Comparison of ENCODE assay signal across 8 cellular contexts in genomic region chr20:44911264-44911921, GRCh38. TPM values are rescaled to one million over a fixed set of nuclear protein-coding genes. Genes with fewer than 3 reads are reported as not detected.
DNase-seq lines count a peak whose midpoint lies in the region; ATAC-seq and TF ChIP-seq lines count a peak whose summit lies in the region.

No MANE protein-coding gene starts in this region.

- TF ChIP-seq CTCF in NB4 (IDR thresholded peaks at IDR 0.05; ENCODE audit: low read depth, low read length) (peak; percentile 54), endodermal cell (conservative IDR thresholded peaks at IDR 0.05) (peak; percentile 81), parathyroid adenoma (IDR thresholded peaks at IDR 0.05) (peak; percentile 50)

- DNase-seq in NCI-H526 (lab: John Stamatoyannopoulos, UW): peak; percentile 22 to 47
- DNase-seq in NCI-H526 treated with DMSO at 0.1 percent for 48 hours (lab: John Stamatoyannopoulos, UW): no peak
- DNase-seq in NB4 (ENCODE audit: low read depth): peak; percentile 69
- DNase-seq in activated CD4-positive, alpha-beta T cell treated with anti-CD3 and anti-CD28 coated beads for 36 hours: peak; percentile 78
- peak; percentile 96 for DNase-seq in endodermal cell
- DNase-seq in hippocampal formation (lab: John Stamatoyannopoulos, UW): no peak
- no peak for DNase-seq in cortex of kidney (lab: John Stamatoyannopoulos, UW)

- peaks cover 50% of the 10 kb centered on the region for H3K36me3 Mint-ChIP-seq in activated CD4-positive, alpha-beta T cell treated with anti-CD3 and anti-CD28 coated beads for 36 hours (ENCODE audit: low read depth)
- H3K36me3 Mint-ChIP-seq in endodermal cell (ENCODE audit: low read depth): peaks cover 58% of the 10 kb centered on the region

- no peaks in the 10 kb centered on the region for H3K9me3 ChIP-seq in endodermal cell (ENCODE audit: control insufficient read depth, low read length)
- H3K9me3 ChIP-seq in parathyroid adenoma (ENCODE audit: control insufficient read depth, low read length): no peaks in the 10 kb centered on the region

- no peaks in the 10 kb centered on the region for H3K27me3 Mint-ChIP-seq in activated CD4-positive, alpha-beta T cell treated with anti-CD3 and anti-CD28 coated beads for 36 hours
- H3K27me3 Mint-ChIP-seq in endodermal cell (ENCODE audit: insufficient read depth): no peaks in the 10 kb centered on the region

- peak overlapping the region; percentile 52 for H2AFZ ChIP-seq in parathyroid adenoma

- WGBS in endodermal cell (ENCODE audit: insufficient coverage in 1 of 2, insufficient read length in 1 of 2), 2 experiments: 57 to 63% methylated on average over 10 to 21 of the region's 21 CpGs

- H3K27ac Mint-ChIP-seq in activated CD4-positive, alpha-beta T cell treated with anti-CD3 and anti-CD28 coated beads for 36 hours: peak overlapping the region; percentile 42
- peak overlapping the region; percentile 87 for H3K27ac Mint-ChIP-seq in endodermal cell

- POLR2A ChIA-PET in activated CD4-positive, alpha-beta T cell treated with anti-CD3 and anti-CD28 coated beads for 36 hours (lab: Charles Lee): interaction anchor here (0.7 to 1.5 kb wide), 3 partner anchors 9 to 26 kb away, joined by 4 to 5 read pairs (median 5); partner anchors contain the start of gene YWHAB

- H3K4me2 ChIP-seq in parathyroid adenoma (ENCODE audit: low read length): no peak overlapping the region

- no peaks in the 10 kb centered on the region for H3K9me3 Mint-ChIP-seq in activated CD4-positive, alpha-beta T cell treated with anti-CD3 and anti-CD28 coated beads for 36 hours (ENCODE audit: low read depth)
- H3K9me3 Mint-ChIP-seq in endodermal cell: no peaks in the 10 kb centered on the region

- H3K4me1 Mint-ChIP-seq in activated CD4-positive, alpha-beta T cell treated with anti-CD3 and anti-CD28 coated beads for 36 hours: peaks cover 36% of the 10 kb centered on the region
- peaks cover 26% of the 10 kb centered on the region for H3K4me1 Mint-ChIP-seq in endodermal cell

- no peak overlapping the region for H3K9ac ChIP-seq in endodermal cell (ENCODE audit: extremely low read depth, low read length, poor library complexity, severe bottlenecking)
- H3K9ac ChIP-seq in parathyroid adenoma: no peak overlapping the region

- peak overlapping the region; percentile 64 for H3K4me3 Mint-ChIP-seq in activated CD4-positive, alpha-beta T cell treated with anti-CD3 and anti-CD28 coated beads for 36 hours
- H3K4me3 Mint-ChIP-seq in endodermal cell: peak overlapping the region; percentile 79

- intact Hi-C loops in activated CD4-positive, alpha-beta T cell treated with anti-CD3 and anti-CD28 coated beads for 36 hours (cut with DNase I, micrococcal nuclease): loop anchor here (5.0 kb wide), 2 partner anchors 56 to 201 kb away; partner anchors contain the start of gene STK4 (in 1 of the 2)

- H3K79me2 ChIP-seq in parathyroid adenoma: no peaks in the 10 kb centered on the region

- CTCF ChIA-PET in activated CD4-positive, alpha-beta T cell treated with anti-CD3 and anti-CD28 coated beads for 36 hours (lab: Charles Lee): interaction anchor here (0.8 to 4.2 kb wide), 4 partner anchors 23 to 185 kb away, joined by 3 to 19 read pairs (median 8); no protein-coding TSS in a partner anchor

- H3K4me1 ChIP-seq in endodermal cell (ENCODE audit: control insufficient read depth, insufficient read depth, low read length) (no peaks in the 10 kb centered on the region), parathyroid adenoma (no peaks in the 10 kb centered on the region)

- no peaks in the 10 kb centered on the region for H3K27me3 ChIP-seq in endodermal cell (ENCODE audit: control insufficient read depth, insufficient read depth, low read length, poor library complexity, severe bottlenecking)
- no peaks in the 10 kb centered on the region for H3K27me3 ChIP-seq in parathyroid adenoma (ENCODE audit: control insufficient read depth, insufficient read depth, low read length)

- no peak for ATAC-seq in activated CD4-positive, alpha-beta T cell treated with anti-CD3 and anti-CD28 coated beads for 36 hours

- H3K27ac ChIP-seq in endodermal cell (ENCODE audit: low read depth, low read length): no peak overlapping the region
- no peak overlapping the region for H3K27ac ChIP-seq in parathyroid adenoma

- TF ChIP-seq POLR2A in NB4 (IDR thresholded peaks at IDR 0.05; ENCODE audit: extremely low read depth, insufficient read length): no peak

- H3K4me3 ChIP-seq in NB4 (ENCODE audit: low read depth, low read length): no peak overlapping the region
- peak overlapping the region; percentile 68 for H3K4me3 ChIP-seq in endodermal cell (ENCODE audit: low read length)
- no peak overlapping the region for H3K4me3 ChIP-seq in parathyroid adenoma (ENCODE audit: low read depth, low read length)

- H3K36me3 ChIP-seq in endodermal cell (ENCODE audit: control insufficient read depth, insufficient read depth, low read length) (peaks cover 62% of the 10 kb centered on the region), parathyroid adenoma (ENCODE audit: control insufficient read depth, insufficient read depth, low read length) (no peaks in the 10 kb centered on the region)

RNA-seq across cellular contexts. Expression of gene PABPC1L, which starts 1.5 kb away (rescaled TPM):
- total RNA-seq in activated CD4-positive, alpha-beta T cell treated with anti-CD3 and anti-CD28 coated beads for 36 hours: 10 to 100 TPM; 61.7 to 71.3 TPM
- 100 to 1,000 TPM; 129 to 142 TPM for total RNA-seq in endodermal cell
- 57.0 TPM for polyA plus RNA-seq in endodermal cell (2013, experiment 1 of 2)
- 41.6 TPM for polyA plus RNA-seq in endodermal cell (2013, experiment 2 of 2)

RNA-seq across cellular contexts. Expression of gene YWHAB, which starts 25.9 kb away (rescaled TPM):
- total RNA-seq in activated CD4-positive, alpha-beta T cell treated with anti-CD3 and anti-CD28 coated beads for 36 hours: 100 to 1,000 TPM; 273 to 326 TPM
- total RNA-seq in endodermal cell: 100 to 1,000 TPM; 183 to 193 TPM
- 155 TPM for polyA plus RNA-seq in endodermal cell (2013, experiment 1 of 2)
- polyA plus RNA-seq in endodermal cell (2013, experiment 2 of 2): 158 TPM

RNA-seq across cellular contexts. Expression of gene TOMM34, which starts 48.8 kb away (rescaled TPM):
- 10 to 100 TPM; 56.5 to 61.2 TPM for total RNA-seq in activated CD4-positive, alpha-beta T cell treated with anti-CD3 and anti-CD28 coated beads for 36 hours
- 10 to 100 TPM; 43.6 to 43.9 TPM for total RNA-seq in endodermal cell
- 46.7 TPM for polyA plus RNA-seq in endodermal cell (2013, experiment 1 of 2)
- 44.1 TPM for polyA plus RNA-seq in endodermal cell (2013, experiment 2 of 2)

RNA-seq across cellular contexts. Expression of gene STK4, which starts 54.9 kb away (rescaled TPM):
- 100 to 1,000 TPM; 156 to 164 TPM for total RNA-seq in activated CD4-positive, alpha-beta T cell treated with anti-CD3 and anti-CD28 coated beads for 36 hours
- total RNA-seq in endodermal cell: 10 to 100 TPM; 29.2 to 33.1 TPM
- 22.3 TPM for polyA plus RNA-seq in endodermal cell (2013, experiment 1 of 2)
- polyA plus RNA-seq in endodermal cell (2013, experiment 2 of 2): 21.1 TPM

Comparison
In these comparisons a context has a peak if more than half of its experiments do, and no peak if none do; other contexts are left out.
1. DNase-seq: peak in NCI-H526 (2 of 2), NB4 (single experiment), activated CD4-positive, alpha-beta T cell treated with anti-CD3 and anti-CD28 coated beads for 36 hours (single experiment) and endodermal cell (single experiment); none in NCI-H526 treated with DMSO at 0.1 percent for 48 hours (single experiment), hippocampal formation (0 of 2) and cortex of kidney (single experiment).
2. Peak in every context shown above with its lines, with median percentiles within 50 percentile points of each other: CTCF ChIP-seq.